Comparison of ENCODE assay signal across 17 cellular contexts in genomic region chr10:3228610-3228945, GRCh38. TPM values are rescaled to one million over a fixed set of nuclear protein-coding genes. Genes with fewer than 3 reads are reported as not detected.
DNase-seq lines count a peak whose midpoint lies in the region; ATAC-seq, FAIRE-seq and TF ChIP-seq lines count a peak whose summit lies in the region.
"Had no signal": no experiment of that assay in that cellular context is flagged by ENCODE, and none has a peak within 500 bp of the region (broad histone marks: within the 10 kb centered on the region; RNA-seq: fewer than 3 reads in every experiment).

No MANE protein-coding gene starts in this region.

- H2BK5ac ChIP-seq in mesenchymal stem cell (ENCODE audit: low read depth, low read length, poor library complexity, severe bottlenecking): no peak overlapping the region

- H2BK120ac ChIP-seq in mesenchymal stem cell (ENCODE audit: low read depth, low read length): no peak overlapping the region

- H2BK12ac ChIP-seq in mesenchymal stem cell (ENCODE audit: low read length in 2 of 2): peak overlapping the region; percentile 22 to 69

- H3K36me3 Mint-ChIP-seq in astrocyte (ENCODE audit: low read depth, unreplicated experiment) (no peaks in the 10 kb centered on the region), immature natural killer cell (no peaks in the 10 kb centered on the region)
- H3K36me3 Mint-ChIP-seq: CD8-positive, alpha-beta T cell; IgD-negative memory B cell had no signal

- H4K91ac ChIP-seq in mesenchymal stem cell (ENCODE audit: low read length): peak overlapping the region; percentile 12

- no peak for TF ChIP-seq CTCF in astrocyte (IDR thresholded peaks at IDR 0.05; ENCODE audit: insufficient read depth, low read depth, low read length)

- peaks cover 20 to 28% (median 25%) of the 10 kb centered on the region in 10 experiments for H3K4me1 ChIP-seq in BLaER1 treated with 17β-estradiol and CSF1 and Interleukin-3, amounts not matched to agents 10 nM and 100 nM
- H3K4me1 ChIP-seq in astrocyte (ENCODE audit: insufficient read depth, low read length) (peaks cover 23% of the 10 kb centered on the region), mesenchymal stem cell (ENCODE audit: control insufficient read depth, insufficient read depth, low read depth, low read length) (peaks cover 4% of the 10 kb centered on the region)

- H3K23ac ChIP-seq in mesenchymal stem cell (ENCODE audit: low read length in 2 of 2): no peak overlapping the region

- H3K4me1 Mint-ChIP-seq in astrocyte (ENCODE audit: low read depth, unreplicated experiment) (peaks cover 6% of the 10 kb centered on the region), immature natural killer cell (peaks cover 0 to 20% of the 10 kb centered on the region in 2 donors)

- no peaks in the 10 kb centered on the region for H3K36me3 ChIP-seq in BLaER1 treated with 17β-estradiol and CSF1 and Interleukin-3, amounts not matched to agents 10 nM and 100 nM
- H3K36me3 ChIP-seq in astrocyte (ENCODE audit: insufficient read depth, low read length) (no peaks in the 10 kb centered on the region), mesenchymal stem cell (ENCODE audit: control insufficient read depth in 1 of 2, insufficient read depth in 2 of 2, low read depth in 1 of 2, low read length in 2 of 2) (no peaks in the 10 kb centered on the region)

- no peak overlapping the region for H3K14ac ChIP-seq in mesenchymal stem cell (ENCODE audit: low read length in 2 of 2)

- peak overlapping the region; percentile 29 for H2AK5ac ChIP-seq in mesenchymal stem cell (ENCODE audit: low read length, severe bottlenecking)

- peaks cover 0 to 81% (median 0%) of the 10 kb centered on the region in 11 experiments; a peak in 10 of 22 replicates for H3K27me3 ChIP-seq in BLaER1 treated with 17β-estradiol and CSF1 and Interleukin-3, amounts not matched to agents 10 nM and 100 nM
- H3K27me3 ChIP-seq in astrocyte (ENCODE audit: insufficient read depth, low read length) (no peaks in the 10 kb centered on the region), mesenchymal stem cell (ENCODE audit: control insufficient read depth in 1 of 2, insufficient read depth in 1 of 2, low read length in 2 of 2) (peaks cover 0 to 26% of the 10 kb centered on the region in 2 experiments)

- peaks cover 0 to 35% (median 0%) of the 10 kb centered on the region in 11 experiments; a peak in 8 of 22 replicates for H4K20me1 ChIP-seq in BLaER1 treated with 17β-estradiol and CSF1 and Interleukin-3, amounts not matched to agents 10 nM and 100 nM
- no peaks in the 10 kb centered on the region for H4K20me1 ChIP-seq in astrocyte (ENCODE audit: insufficient read depth, low read length)

- H3K27ac Mint-ChIP-seq in astrocyte (ENCODE audit: unreplicated experiment) (no peak overlapping the region), immature natural killer cell (peak overlapping the region in 2 of 6 donors; percentile 79 to 88)
- H3K27ac Mint-ChIP-seq: IgD-negative memory B cell had no signal

- FAIRE-seq in HTR-8/SVneo (lab: Jason Lieb, UNC) (peak; percentile 9), astrocyte (lab: Jason Lieb, UNC) (no peak)

- H3K27ac ChIP-seq in BLaER1 treated with 17β-estradiol and CSF1 and Interleukin-3, amounts not matched to agents 10 nM and 100 nM: no peak overlapping the region
- no peak overlapping the region for H3K27ac ChIP-seq in astrocyte (ENCODE audit: low read depth, low read length)
- H3K27ac ChIP-seq in mesenchymal stem cell (ENCODE audit: low read length, poor library complexity, severe bottlenecking): no peak overlapping the region

- ATAC-seq in HG03139 (IDR thresholded peaks at IDR 0.05; ENCODE audit: unreplicated experiment) (no peak), HG03439 (IDR thresholded peaks at IDR 0.05; ENCODE audit: unreplicated experiment) (no peak)

- H3K79me2 ChIP-seq in astrocyte (ENCODE audit: insufficient read depth, low read length): no peaks in the 10 kb centered on the region

- no peaks in the 10 kb centered on the region for H3K79me1 ChIP-seq in mesenchymal stem cell (replicated peaks; ENCODE audit: low read length, poor library complexity, severe bottlenecking)

- H3K9ac ChIP-seq in BLaER1 treated with 17β-estradiol and CSF1 and Interleukin-3, amounts not matched to agents 10 nM and 100 nM: no peak overlapping the region
- H3K9ac ChIP-seq in astrocyte (ENCODE audit: low read length) (peak overlapping the region; percentile 79), mesenchymal stem cell (ENCODE audit: low read length) (no peak overlapping the region)

- DNase-seq in HTR-8/SVneo (ENCODE audit: insufficient read length, low spot score): no peak
- no peak for DNase-seq in astrocyte (ENCODE audit: low read depth)
- no peak for DNase-seq in mesenchymal stem cell
- no peak for DNase-seq in UCSD-AML1 (lab: John Stamatoyannopoulos, UW; ENCODE audit: unreplicated experiment)
- DNase-seq in immature natural killer cell: no peak
- DNase-seq: ACHN; CD8-positive, alpha-beta T cell; DMS 273 treated with DMSO at 0.1 percent for 48 hours; H7; MV-4-11; NCI-H1436 treated with DMSO at 0.1 percent for 48 hours; NCI-H2081; NCI-H524 had no signal

- H3K4me3 ChIP-seq in BLaER1 treated with 17β-estradiol and CSF1 and Interleukin-3, amounts not matched to agents 10 nM and 100 nM: no peak overlapping the region
- H3K4me3 ChIP-seq in astrocyte (ENCODE audit: insufficient read depth, low read depth, low read length) (no peak overlapping the region), mesenchymal stem cell (ENCODE audit: insufficient read depth in 1 of 2, low read depth in 1 of 2, low read length in 2 of 2) (no peak overlapping the region)

- peak overlapping the region; percentile 3 to 14 for H3K18ac ChIP-seq in mesenchymal stem cell (ENCODE audit: low read depth in 1 of 2, low read length in 2 of 2)

- H2AFZ ChIP-seq in astrocyte (ENCODE audit: low read depth, low read length) (no peak overlapping the region), mesenchymal stem cell (ENCODE audit: low read depth, low read length) (no peak overlapping the region)

- H3K9me3 Mint-ChIP-seq in astrocyte (ENCODE audit: unreplicated experiment) (peaks cover 6% of the 10 kb centered on the region), immature natural killer cell (no peaks in the 10 kb centered on the region)
- H3K9me3 Mint-ChIP-seq: CD8-positive, alpha-beta T cell; IgD-negative memory B cell had no signal

- H3K9me3 ChIP-seq in BLaER1 treated with 17β-estradiol and CSF1 and Interleukin-3, amounts not matched to agents 10 nM and 100 nM (replicated peaks in 1 of 11): peaks cover 0 to 19% (median 0%) of the 10 kb centered on the region in 11 experiments; a peak in 4 of 22 replicates
- H3K9me3 ChIP-seq in astrocyte (ENCODE audit: insufficient read depth, low read depth, low read length) (no peaks in the 10 kb centered on the region), mesenchymal stem cell (ENCODE audit: control insufficient read depth, low read length) (no peaks in the 10 kb centered on the region)

- WGBS in mesenchymal stem cell: 97% methylated on average over 10 of the region's 10 CpGs

- H3K4me2 ChIP-seq in BLaER1 treated with 17β-estradiol and CSF1 and Interleukin-3, amounts not matched to agents 10 nM and 100 nM: peak overlapping the region; percentile 61 to 80 (median 69)
- H3K4me2 ChIP-seq in astrocyte (ENCODE audit: low read length) (peak overlapping the region; percentile 80), mesenchymal stem cell (ENCODE audit: low read length, poor library complexity, severe bottlenecking) (no peak overlapping the region)

- peak overlapping the region; percentile 54 for H3K4me3 Mint-ChIP-seq in astrocyte (ENCODE audit: unreplicated experiment)
- peak overlapping the region in 2 of 5 donors; percentile 41 to 79 for H3K4me3 Mint-ChIP-seq in immature natural killer cell
- H3K4me3 Mint-ChIP-seq: CD8-positive, alpha-beta T cell; IgD-negative memory B cell had no signal

- H4K8ac ChIP-seq in mesenchymal stem cell (ENCODE audit: low read length): no peak overlapping the region

- H3K27me3 Mint-ChIP-seq in astrocyte (ENCODE audit: low read depth, unreplicated experiment) (no peaks in the 10 kb centered on the region), immature natural killer cell (ENCODE audit: low read depth in 3 of 3) (peaks cover 7 to 8% (median 8%) of the 10 kb centered on the region in 3 donors)

- H3K4ac ChIP-seq in mesenchymal stem cell (ENCODE audit: low read depth in 1 of 2, low read length in 2 of 2): peak overlapping the region; percentile 5 to 49

- no peak overlapping the region for H2BK15ac ChIP-seq in mesenchymal stem cell (ENCODE audit: low read depth, poor library complexity, severe bottlenecking)

RNA-seq across cellular contexts. Expression of gene PITRM1, which starts 56.0 kb away (rescaled TPM):
- total RNA-seq in astrocyte: 80.4 and 81.3 TPM in 2 replicates
- 53.6 TPM for polyA plus RNA-seq in mesenchymal stem cell (2013, experiment 1 of 2)
- 50.9 TPM for polyA plus RNA-seq in mesenchymal stem cell (2013, experiment 2 of 2)
- polyA plus RNA-seq in immature natural killer cell: 10 to 100 TPM; 25.4 to 52.5 (median 35.2) TPM
